ENCODE assay signal across 28 cellular contexts in the genomic region with DNA sequence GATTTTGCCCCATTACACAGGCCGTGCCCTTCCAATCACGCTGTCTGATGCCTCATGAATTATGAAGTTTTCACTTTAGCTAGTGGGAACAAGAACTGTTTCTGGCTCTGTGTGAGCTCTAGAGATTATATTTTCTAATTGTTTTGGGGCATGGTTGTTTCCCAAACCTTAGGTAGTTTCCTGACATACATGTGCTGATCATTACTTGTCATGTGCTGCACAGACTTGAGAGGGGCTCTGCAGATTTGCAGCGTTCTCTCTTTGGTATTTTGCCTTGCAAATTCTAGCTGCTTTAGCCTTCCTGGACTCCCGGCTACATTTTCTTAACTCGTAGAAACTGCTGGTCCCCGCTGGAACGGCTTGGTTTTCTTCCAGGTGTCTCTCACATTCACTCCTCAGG.
"Had no signal": no experiment of that assay in that cellular context is flagged by ENCODE, and none has a peak within 500 bp of the region (broad histone marks: within the 10 kb centered on the region; RNA-seq: fewer than 3 reads in every experiment).

No MANE protein-coding gene starts in this region.

- H3K36me3 ChIP-seq: esophagus squamous epithelium, gastrocnemius medialis, heart right ventricle, left lung, lower lobe of right lung had no signal

- H3K27me3 ChIP-seq: esophagus squamous epithelium, gastrocnemius medialis, heart right ventricle, left lung had no signal

- H3K4me1 ChIP-seq: esophagus squamous epithelium, gastrocnemius medialis, heart right ventricle, left lung, lower lobe of right lung had no signal

- H3K27ac ChIP-seq: coronary artery, dorsolateral prefrontal cortex, epithelial cell of prostate, esophagus squamous epithelium, gastrocnemius medialis, heart right ventricle, left lung, lower lobe of right lung had no signal

- FAIRE-seq: colon, endometrium, islet of Langerhans, keratinocyte had no signal

- H3K4me3 ChIP-seq: coronary artery, dorsolateral prefrontal cortex, esophagus squamous epithelium, gastrocnemius medialis, heart right ventricle, left lung, lower lobe of right lung had no signal

- ATAC-seq: effector memory CD8-positive, alpha-beta T cell; esophagus mucosa; gastrocnemius medialis; heart right ventricle; left cardiac atrium; left lung; left ventricle myocardium superior; lower lobe of right lung; naive thymus-derived CD4-positive, alpha-beta T cell had no signal

- DNase-seq: dermis blood vessel endothelial cell; dorsolateral prefrontal cortex; effector CD4-positive, alpha-beta T cell; effector memory CD8-positive, alpha-beta T cell; endodermal cell; erythroblast; esophagus squamous epithelium; foreskin fibroblast; foreskin melanocyte; gastrocnemius medialis; glutamatergic neuron; head of caudate nucleus; heart right ventricle; hippocampal formation; left cardiac atrium; left lung; left ventricle myocardium superior; lower lobe of right lung; mesenchymal stem cell; midbrain; naive thymus-derived CD4-positive, alpha-beta T cell had no signal

- H3K9me3 ChIP-seq: esophagus squamous epithelium, gastrocnemius medialis, left lung, lower lobe of right lung had no signal
